2 cellular contexts compared by ENCODE assay signal in the genomic region with DNA sequence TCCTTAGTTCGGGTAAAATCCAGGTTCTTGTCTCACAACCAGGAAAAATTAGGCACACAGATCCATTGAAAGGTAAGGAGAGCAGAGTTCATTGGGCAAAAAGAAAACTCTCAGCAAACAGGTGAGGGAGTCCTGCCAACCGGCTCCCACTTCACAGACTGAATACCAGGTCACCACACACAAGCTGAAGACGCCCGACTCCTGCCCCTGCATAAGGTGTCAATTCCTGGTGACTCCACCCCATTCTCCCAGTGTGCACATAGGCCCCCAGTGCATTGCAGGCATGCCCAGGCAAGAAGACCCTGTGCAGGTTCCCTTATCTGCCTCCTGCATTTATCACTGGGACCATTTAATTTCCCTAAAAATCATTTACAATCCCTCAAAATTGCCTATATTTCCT.
TF ChIP-seq lines count a peak whose summit lies in the region.

No MANE protein-coding gene starts in this region.

TF ChIP-seq in GM23338, 12 proteins besides CTCF, POLR2A, EP300 and RAD21 (continued from another document):
- TF ChIP-seq, protein P1, sequence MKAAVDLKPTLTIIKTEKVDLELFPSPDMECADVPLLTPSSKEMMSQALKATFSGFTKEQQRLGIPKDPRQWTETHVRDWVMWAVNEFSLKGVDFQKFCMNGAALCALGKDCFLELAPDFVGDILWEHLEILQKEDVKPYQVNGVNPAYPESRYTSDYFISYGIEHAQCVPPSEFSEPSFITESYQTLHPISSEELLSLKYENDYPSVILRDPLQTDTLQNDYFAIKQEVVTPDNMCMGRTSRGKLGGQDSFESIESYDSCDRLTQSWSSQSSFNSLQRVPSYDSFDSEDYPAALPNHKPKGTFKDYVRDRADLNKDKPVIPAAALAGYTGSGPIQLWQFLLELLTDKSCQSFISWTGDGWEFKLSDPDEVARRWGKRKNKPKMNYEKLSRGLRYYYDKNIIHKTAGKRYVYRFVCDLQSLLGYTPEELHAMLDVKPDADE (IDR thresholded peaks at IDR 0.05): no peak
- TF ChIP-seq ZNF331 (CRISPR knock-in tag; IDR thresholded peaks at IDR 0.05; ENCODE audit: low read depth): no peak
- TF ChIP-seq STAT1 (IDR thresholded peaks at IDR 0.05; ENCODE audit: unreplicated experiment): no peak
- no peak for TF ChIP-seq EZH2 (IDR thresholded peaks at IDR 0.05; ENCODE audit: low read depth, unreplicated experiment)
- no peak for TF ChIP-seq ZNF114 (CRISPR knock-in tag; IDR thresholded peaks at IDR 0.05)
- TF ChIP-seq, protein P2, sequence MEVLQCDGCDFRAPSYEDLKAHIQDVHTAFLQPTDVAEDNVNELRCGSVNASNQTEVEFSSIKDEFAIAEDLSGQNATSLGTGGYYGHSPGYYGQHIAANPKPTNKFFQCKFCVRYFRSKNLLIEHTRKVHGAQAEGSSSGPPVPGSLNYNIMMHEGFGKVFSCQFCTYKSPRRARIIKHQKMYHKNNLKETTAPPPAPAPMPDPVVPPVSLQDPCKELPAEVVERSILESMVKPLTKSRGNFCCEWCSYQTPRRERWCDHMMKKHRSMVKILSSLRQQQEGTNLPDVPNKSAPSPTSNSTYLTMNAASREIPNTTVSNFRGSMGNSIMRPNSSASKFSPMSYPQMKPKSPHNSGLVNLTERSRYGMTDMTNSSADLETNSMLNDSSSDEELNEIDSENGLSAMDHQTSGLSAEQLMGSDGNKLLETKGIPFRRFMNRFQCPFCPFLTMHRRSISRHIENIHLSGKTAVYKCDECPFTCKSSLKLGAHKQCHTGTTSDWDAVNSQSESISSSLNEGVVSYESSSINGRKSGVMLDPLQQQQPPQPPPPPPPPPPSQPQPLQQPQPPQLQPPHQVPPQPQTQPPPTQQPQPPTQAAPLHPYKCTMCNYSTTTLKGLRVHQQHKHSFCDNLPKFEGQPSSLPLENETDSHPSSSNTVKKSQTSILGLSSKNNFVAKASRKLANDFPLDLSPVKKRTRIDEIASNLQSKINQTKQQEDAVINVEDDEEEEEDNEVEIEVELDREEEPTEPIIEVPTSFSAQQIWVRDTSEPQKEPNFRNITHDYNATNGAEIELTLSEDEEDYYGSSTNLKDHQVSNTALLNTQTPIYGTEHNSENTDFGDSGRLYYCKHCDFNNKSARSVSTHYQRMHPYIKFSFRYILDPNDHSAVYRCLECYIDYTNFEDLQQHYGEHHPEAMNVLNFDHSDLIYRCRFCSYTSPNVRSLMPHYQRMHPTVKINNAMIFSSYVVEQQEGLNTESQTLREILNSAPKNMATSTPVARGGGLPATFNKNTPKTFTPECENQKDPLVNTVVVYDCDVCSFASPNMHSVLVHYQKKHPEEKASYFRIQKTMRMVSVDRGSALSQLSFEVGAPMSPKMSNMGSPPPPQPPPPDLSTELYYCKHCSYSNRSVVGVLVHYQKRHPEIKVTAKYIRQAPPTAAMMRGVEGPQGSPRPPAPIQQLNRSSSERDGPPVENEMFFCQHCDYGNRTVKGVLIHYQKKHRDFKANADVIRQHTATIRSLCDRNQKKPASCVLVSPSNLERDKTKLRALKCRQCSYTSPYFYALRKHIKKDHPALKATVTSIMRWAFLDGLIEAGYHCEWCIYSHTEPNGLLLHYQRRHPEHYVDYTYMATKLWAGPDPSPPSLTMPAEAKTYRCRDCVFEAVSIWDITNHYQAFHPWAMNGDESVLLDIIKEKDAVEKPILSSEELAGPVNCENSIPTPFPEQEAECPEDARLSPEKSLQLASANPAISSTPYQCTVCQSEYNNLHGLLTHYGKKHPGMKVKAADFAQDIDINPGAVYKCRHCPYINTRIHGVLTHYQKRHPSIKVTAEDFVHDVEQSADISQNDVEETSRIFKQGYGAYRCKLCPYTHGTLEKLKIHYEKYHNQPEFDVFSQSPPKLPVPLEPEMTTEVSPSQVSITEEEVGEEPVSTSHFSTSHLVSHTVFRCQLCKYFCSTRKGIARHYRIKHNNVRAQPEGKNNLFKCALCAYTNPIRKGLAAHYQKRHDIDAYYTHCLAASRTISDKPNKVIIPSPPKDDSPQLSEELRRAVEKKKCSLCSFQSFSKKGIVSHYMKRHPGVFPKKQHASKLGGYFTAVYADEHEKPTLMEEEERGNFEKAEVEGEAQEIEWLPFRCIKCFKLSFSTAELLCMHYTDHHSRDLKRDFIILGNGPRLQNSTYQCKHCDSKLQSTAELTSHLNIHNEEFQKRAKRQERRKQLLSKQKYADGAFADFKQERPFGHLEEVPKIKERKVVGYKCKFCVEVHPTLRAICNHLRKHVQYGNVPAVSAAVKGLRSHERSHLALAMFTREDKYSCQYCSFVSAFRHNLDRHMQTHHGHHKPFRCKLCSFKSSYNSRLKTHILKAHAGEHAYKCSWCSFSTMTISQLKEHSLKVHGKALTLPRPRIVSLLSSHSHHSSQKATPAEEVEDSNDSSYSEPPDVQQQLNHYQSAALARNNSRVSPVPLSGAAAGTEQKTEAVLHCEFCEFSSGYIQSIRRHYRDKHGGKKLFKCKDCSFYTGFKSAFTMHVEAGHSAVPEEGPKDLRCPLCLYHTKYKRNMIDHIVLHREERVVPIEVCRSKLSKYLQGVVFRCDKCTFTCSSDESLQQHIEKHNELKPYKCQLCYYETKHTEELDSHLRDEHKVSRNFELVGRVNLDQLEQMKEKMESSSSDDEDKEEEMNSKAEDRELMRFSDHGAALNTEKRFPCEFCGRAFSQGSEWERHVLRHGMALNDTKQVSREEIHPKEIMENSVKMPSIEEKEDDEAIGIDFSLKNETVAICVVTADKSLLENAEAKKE (CRISPR knock-in tag; IDR thresholded peaks at IDR 0.05): no peak
- no peak for TF ChIP-seq CREB1 (CRISPR knock-in tag; IDR thresholded peaks at IDR 0.05; ENCODE audit: low read depth)
TF ChIP-seq in GM23338: peak in this region for 0.

TF ChIP-seq in WTC11, 78 proteins besides CTCF, POLR2A, EP300 and RAD21 (continued from another document):
- TF ChIP-seq, protein P3, sequence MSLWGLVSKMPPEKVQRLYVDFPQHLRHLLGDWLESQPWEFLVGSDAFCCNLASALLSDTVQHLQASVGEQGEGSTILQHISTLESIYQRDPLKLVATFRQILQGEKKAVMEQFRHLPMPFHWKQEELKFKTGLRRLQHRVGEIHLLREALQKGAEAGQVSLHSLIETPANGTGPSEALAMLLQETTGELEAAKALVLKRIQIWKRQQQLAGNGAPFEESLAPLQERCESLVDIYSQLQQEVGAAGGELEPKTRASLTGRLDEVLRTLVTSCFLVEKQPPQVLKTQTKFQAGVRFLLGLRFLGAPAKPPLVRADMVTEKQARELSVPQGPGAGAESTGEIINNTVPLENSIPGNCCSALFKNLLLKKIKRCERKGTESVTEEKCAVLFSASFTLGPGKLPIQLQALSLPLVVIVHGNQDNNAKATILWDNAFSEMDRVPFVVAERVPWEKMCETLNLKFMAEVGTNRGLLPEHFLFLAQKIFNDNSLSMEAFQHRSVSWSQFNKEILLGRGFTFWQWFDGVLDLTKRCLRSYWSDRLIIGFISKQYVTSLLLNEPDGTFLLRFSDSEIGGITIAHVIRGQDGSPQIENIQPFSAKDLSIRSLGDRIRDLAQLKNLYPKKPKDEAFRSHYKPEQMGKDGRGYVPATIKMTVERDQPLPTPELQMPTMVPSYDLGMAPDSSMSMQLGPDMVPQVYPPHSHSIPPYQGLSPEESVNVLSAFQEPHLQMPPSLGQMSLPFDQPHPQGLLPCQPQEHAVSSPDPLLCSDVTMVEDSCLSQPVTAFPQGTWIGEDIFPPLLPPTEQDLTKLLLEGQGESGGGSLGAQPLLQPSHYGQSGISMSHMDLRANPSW (CRISPR knock-in tag; conservative IDR thresholded peaks at IDR 0.05; ENCODE audit: low read depth): no peak
- TF ChIP-seq ZNF232 (CRISPR knock-in tag; IDR thresholded peaks at IDR 0.05) (no peak), SOX15 (CRISPR knock-in tag; IDR thresholded peaks at IDR 0.05) (no peak), ZBTB21 (CRISPR knock-in tag; IDR thresholded peaks at IDR 0.05; ENCODE audit: borderline replicate concordance) (no peak), ZNF138 (CRISPR knock-in tag; conservative IDR thresholded peaks at IDR 0.05) (no peak), GTF2I (CRISPR knock-in tag; conservative IDR thresholded peaks at IDR 0.05) (no peak), CBFB (CRISPR knock-in tag; IDR thresholded peaks at IDR 0.05; ENCODE audit: low read depth) (no peak), JAZF1 (CRISPR knock-in tag; IDR thresholded peaks at IDR 0.05) (no peak)
- TF ChIP-seq, protein P4, sequence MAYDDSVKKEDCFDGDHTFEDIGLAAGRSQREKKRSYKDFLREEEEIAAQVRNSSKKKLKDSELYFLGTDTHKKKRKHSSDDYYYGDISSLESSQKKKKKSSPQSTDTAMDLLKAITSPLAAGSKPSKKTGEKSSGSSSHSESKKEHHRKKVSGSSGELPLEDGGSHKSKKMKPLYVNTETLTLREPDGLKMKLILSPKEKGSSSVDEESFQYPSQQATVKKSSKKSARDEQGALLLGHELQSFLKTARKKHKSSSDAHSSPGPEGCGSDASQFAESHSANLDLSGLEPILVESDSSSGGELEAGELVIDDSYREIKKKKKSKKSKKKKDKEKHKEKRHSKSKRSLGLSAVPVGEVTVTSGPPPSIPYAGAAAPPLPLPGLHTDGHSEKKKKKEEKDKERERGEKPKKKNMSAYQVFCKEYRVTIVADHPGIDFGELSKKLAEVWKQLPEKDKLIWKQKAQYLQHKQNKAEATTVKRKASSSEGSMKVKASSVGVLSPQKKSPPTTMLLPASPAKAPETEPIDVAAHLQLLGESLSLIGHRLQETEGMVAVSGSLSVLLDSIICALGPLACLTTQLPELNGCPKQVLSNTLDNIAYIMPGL (CRISPR knock-in tag; IDR thresholded peaks at IDR 0.05): no peak
- TF ChIP-seq, protein P5, sequence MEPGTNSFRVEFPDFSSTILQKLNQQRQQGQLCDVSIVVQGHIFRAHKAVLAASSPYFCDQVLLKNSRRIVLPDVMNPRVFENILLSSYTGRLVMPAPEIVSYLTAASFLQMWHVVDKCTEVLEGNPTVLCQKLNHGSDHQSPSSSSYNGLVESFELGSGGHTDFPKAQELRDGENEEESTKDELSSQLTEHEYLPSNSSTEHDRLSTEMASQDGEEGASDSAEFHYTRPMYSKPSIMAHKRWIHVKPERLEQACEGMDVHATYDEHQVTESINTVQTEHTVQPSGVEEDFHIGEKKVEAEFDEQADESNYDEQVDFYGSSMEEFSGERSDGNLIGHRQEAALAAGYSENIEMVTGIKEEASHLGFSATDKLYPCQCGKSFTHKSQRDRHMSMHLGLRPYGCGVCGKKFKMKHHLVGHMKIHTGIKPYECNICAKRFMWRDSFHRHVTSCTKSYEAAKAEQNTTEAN (CRISPR knock-in tag; IDR thresholded peaks at IDR 0.05): no peak
- TF ChIP-seq, protein P6, sequence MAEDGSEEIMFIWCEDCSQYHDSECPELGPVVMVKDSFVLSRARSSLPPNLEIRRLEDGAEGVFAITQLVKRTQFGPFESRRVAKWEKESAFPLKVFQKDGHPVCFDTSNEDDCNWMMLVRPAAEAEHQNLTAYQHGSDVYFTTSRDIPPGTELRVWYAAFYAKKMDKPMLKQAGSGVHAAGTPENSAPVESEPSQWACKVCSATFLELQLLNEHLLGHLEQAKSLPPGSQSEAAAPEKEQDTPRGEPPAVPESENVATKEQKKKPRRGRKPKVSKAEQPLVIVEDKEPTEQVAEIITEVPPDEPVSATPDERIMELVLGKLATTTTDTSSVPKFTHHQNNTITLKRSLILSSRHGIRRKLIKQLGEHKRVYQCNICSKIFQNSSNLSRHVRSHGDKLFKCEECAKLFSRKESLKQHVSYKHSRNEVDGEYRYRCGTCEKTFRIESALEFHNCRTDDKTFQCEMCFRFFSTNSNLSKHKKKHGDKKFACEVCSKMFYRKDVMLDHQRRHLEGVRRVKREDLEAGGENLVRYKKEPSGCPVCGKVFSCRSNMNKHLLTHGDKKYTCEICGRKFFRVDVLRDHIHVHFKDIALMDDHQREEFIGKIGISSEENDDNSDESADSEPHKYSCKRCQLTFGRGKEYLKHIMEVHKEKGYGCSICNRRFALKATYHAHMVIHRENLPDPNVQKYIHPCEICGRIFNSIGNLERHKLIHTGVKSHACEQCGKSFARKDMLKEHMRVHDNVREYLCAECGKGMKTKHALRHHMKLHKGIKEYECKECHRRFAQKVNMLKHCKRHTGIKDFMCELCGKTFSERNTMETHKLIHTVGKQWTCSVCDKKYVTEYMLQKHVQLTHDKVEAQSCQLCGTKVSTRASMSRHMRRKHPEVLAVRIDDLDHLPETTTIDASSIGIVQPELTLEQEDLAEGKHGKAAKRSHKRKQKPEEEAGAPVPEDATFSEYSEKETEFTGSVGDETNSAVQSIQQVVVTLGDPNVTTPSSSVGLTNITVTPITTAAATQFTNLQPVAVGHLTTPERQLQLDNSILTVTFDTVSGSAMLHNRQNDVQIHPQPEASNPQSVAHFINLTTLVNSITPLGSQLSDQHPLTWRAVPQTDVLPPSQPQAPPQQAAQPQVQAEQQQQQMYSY (CRISPR knock-in tag; IDR thresholded peaks at IDR 0.05): no peak
- TF ChIP-seq, protein P7, sequence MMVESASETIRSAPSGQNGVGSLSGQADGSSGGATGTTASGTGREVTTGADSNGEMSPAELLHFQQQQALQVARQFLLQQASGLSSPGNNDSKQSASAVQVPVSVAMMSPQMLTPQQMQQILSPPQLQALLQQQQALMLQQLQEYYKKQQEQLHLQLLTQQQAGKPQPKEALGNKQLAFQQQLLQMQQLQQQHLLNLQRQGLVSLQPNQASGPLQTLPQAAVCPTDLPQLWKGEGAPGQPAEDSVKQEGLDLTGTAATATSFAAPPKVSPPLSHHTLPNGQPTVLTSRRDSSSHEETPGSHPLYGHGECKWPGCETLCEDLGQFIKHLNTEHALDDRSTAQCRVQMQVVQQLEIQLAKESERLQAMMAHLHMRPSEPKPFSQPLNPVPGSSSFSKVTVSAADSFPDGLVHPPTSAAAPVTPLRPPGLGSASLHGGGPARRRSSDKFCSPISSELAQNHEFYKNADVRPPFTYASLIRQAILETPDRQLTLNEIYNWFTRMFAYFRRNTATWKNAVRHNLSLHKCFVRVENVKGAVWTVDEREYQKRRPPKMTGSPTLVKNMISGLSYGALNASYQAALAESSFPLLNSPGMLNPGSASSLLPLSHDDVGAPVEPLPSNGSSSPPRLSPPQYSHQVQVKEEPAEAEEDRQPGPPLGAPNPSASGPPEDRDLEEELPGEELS (CRISPR knock-in tag; IDR thresholded peaks at IDR 0.05): no peak
